ENCODE assay signal across 1 cellular context in the genomic region with DNA sequence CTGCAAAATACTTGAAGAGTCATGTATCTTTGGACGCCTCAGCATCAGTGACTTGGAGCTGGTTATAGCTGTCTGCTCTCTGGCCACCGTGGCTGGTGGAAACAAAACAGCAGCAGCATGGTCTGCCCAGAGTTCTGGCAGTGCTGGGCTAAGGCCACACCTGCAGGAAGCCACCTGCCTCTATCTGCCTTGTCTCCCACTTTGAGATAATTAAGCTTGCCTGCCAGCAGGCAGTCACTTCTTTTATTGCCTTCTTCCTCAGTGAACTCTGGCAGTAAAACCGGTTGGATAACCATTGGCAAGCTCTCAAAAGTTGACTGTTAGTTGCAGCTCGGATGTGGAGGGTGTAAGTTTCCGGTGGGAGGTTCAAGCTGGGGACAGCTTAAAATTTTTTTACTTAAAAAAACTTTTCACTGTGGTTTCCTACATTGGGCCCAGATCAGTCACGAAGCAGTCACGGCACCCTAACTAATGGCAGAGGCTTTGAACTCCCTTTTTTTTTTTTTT.
TF ChIP-seq lines count a peak whose summit lies in the region.

No MANE protein-coding gene starts in this region.

TF ChIP-seq in H1, 55 proteins besides CTCF, POLR2A, EP300 and RAD21:
- no peak for TF ChIP-seq RNF2 (IDR thresholded peaks at IDR 0.05; ENCODE audit: borderline replicate concordance, low read depth, low read length, missing control alignments, poor library complexity, severe bottlenecking)
- 0 out of 2 replicates have a peak, but pooled peaks have one; percentile 36 for TF ChIP-seq SP1 (IDR thresholded peaks at IDR 0.05; ENCODE audit: low read depth, low read length)
- TF ChIP-seq ASH2L (IDR thresholded peaks at IDR 0.05; ENCODE audit: low read length), result peak; percentile 23
- TF ChIP-seq, protein P1, sequence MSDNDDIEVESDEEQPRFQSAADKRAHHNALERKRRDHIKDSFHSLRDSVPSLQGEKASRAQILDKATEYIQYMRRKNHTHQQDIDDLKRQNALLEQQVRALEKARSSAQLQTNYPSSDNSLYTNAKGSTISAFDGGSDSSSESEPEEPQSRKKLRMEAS (IDR thresholded peaks at IDR 0.05), result 0 out of 2 replicates have a peak, but pooled peaks have one; percentile 25
- TF ChIP-seq, protein P2, sequence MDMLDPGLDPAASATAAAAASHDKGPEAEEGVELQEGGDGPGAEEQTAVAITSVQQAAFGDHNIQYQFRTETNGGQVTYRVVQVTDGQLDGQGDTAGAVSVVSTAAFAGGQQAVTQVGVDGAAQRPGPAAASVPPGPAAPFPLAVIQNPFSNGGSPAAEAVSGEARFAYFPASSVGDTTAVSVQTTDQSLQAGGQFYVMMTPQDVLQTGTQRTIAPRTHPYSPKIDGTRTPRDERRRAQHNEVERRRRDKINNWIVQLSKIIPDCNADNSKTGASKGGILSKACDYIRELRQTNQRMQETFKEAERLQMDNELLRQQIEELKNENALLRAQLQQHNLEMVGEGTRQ (IDR thresholded peaks at IDR 0.05; ENCODE audit: low read length), result no peak
- peak; percentile 65; the same call in 1 of the 2 replicates for TF ChIP-seq RBBP5 (IDR thresholded peaks at IDR 0.05; ENCODE audit: borderline replicate concordance, low read depth, low read length)
- peak; percentile 66; the same call in 1 of the 2 replicates for TF ChIP-seq TCF12 (IDR thresholded peaks at IDR 0.05; ENCODE audit: low read depth, low read length)
